In genomic region chr5:28402590-28403301, GRCh38 we compare ENCODE assay signal across 39 cellular contexts.
"Had no signal": no experiment of that assay in that cellular context is flagged by ENCODE, and none has a peak within 500 bp of the region (broad histone marks: within the 10 kb centered on the region; RNA-seq: fewer than 3 reads in every experiment).

No MANE protein-coding gene starts in this region.

- H3K27me3 ChIP-seq: adrenal gland, body of pancreas, breast epithelium, MG63 had no signal

- H3K9me3 ChIP-seq: adrenal gland, body of pancreas, breast epithelium, MG63 had no signal

- H3K4me1 Mint-ChIP-seq: activated B cell treated with CpG ODN at 0.5 μM for 24 hours had no signal

- H3K27ac Mint-ChIP-seq: activated B cell treated with CpG ODN at 0.5 μM for 24 hours; activated CD4-positive, alpha-beta memory T cell treated with anti-CD3 and anti-CD28 coated beads for 36 hours; activated naive CD4-positive, alpha-beta T cell treated with anti-CD3 and anti-CD28 coated beads for 36 hours; activated naive CD4-positive, alpha-beta T cell treated with anti-CD3 and anti-CD28 coated beads, Interleukin-2, amount 50 U/mL, for 72 hours; activated T-helper 1 cell treated with anti-CD3 and anti-CD28 coated beads, Interleukin-12 subunit alpha, Interleukin-12 subunit beta, Interleukin-2, Interleukin-4 antibody, amounts not matched to agents 30 ng/mL and 10 ng/mL and 1 ng/mL, durations not matched to agents 14 hours and 24 hours and 36 hours had no signal

- H3K27ac ChIP-seq: adrenal gland, body of pancreas, breast epithelium, PC-9, RWPE1, VCaP had no signal

- H3K4me1 ChIP-seq: adrenal gland, body of pancreas, breast epithelium had no signal

- H3K36me3 ChIP-seq: adrenal gland, breast epithelium, MG63 had no signal

- H3K27me3 Mint-ChIP-seq: activated B cell treated with CpG ODN at 0.5 μM for 24 hours; activated CD4-positive, alpha-beta memory T cell treated with anti-CD3 and anti-CD28 coated beads for 36 hours had no signal

- FAIRE-seq: RCC 7860 had no signal

- DNase-seq: activated B cell treated with CpG ODN at 0.5 μM for 24 hours; activated CD4-positive, alpha-beta memory T cell treated with anti-CD3 and anti-CD28 coated beads for 36 hours; activated CD4-positive, alpha-beta T cell treated with anti-CD3 and anti-CD28 coated beads for 4 hours; activated CD4-positive, alpha-beta T cell treated with anti-CD3 and anti-CD28 coated beads, Interleukin-2, amount 50 U/mL, for 1 hour; activated CD4-positive, CD25-positive, alpha-beta regulatory T cell treated with anti-CD3 and anti-CD28 coated beads, Interleukin-2, amount 50 U/mL, for 72 hours; activated CD8-positive, alpha-beta memory T cell treated with anti-CD3 and anti-CD28 coated beads, Interleukin-2, amount 50 U/mL, for 4 hours; activated gamma-delta T cell treated with Interleukin-2 at 50 U/mL for 16 hours; activated naive CD4-positive, alpha-beta T cell treated with anti-CD3 and anti-CD28 coated beads for 36 hours; activated T-cell treated with anti-CD3 and anti-CD28 coated beads for 4 hours; activated T-cell treated with anti-CD3 and anti-CD28 coated beads, Interleukin-2, amount 50 U/mL, for 4 hours; adrenal gland; body of pancreas; Kasumi-1; KG1; MG63; NCI-H1048; NCI-H1105 treated with DMSO at 0.1 percent for 48 hours; NCI-H1436; NCI-H1694; NCI-H1930; NCI-H2171 treated with DMSO at 0.1 percent for 48 hours; NCI-H2227 treated with DMSO at 0.1 percent for 48 hours; NCI-H446; NCI-H510A treated with DMSO at 0.1 percent for 48 hours; NCI-H526 treated with DMSO at 0.1 percent for 48 hours; NCI-H774; NK-92 treated with Interleukin-12 subunit alpha and Interleukin-12 subunit beta, amount 100 ng/mL, for 24 hours; PC-9; SIG-M5; SW 1271; T-helper 1 cell; T-helper 2 cell; T-helper 9 cell had no signal

- H2AFZ ChIP-seq: PC-9 had no signal

- H3K4me3 ChIP-seq: adrenal gland, body of pancreas, breast epithelium, MG63, PC-9 had no signal

- H3K36me3 Mint-ChIP-seq: activated CD4-positive, alpha-beta memory T cell treated with anti-CD3 and anti-CD28 coated beads for 36 hours had no signal

- H3K4me3 Mint-ChIP-seq: activated B cell treated with CpG ODN at 0.5 μM for 24 hours; activated CD4-positive, alpha-beta memory T cell treated with anti-CD3 and anti-CD28 coated beads for 36 hours; activated naive CD4-positive, alpha-beta T cell treated with anti-CD3 and anti-CD28 coated beads for 36 hours; activated T-cell treated with anti-CD3 and anti-CD28 coated beads, Interleukin-2, amount 50 U/mL, for 4 hours; activated T-helper 1 cell treated with anti-CD3 and anti-CD28 coated beads, Interleukin-12 subunit alpha, Interleukin-12 subunit beta, Interleukin-2, Interleukin-4 antibody, amounts not matched to agents 30 ng/mL and 10 ng/mL and 1 ng/mL, durations not matched to agents 14 hours and 24 hours and 36 hours had no signal

- H3K4me2 ChIP-seq: PC-9 had no signal
